Comparison of ENCODE assay signal across 12 cellular contexts in the genomic region with DNA sequence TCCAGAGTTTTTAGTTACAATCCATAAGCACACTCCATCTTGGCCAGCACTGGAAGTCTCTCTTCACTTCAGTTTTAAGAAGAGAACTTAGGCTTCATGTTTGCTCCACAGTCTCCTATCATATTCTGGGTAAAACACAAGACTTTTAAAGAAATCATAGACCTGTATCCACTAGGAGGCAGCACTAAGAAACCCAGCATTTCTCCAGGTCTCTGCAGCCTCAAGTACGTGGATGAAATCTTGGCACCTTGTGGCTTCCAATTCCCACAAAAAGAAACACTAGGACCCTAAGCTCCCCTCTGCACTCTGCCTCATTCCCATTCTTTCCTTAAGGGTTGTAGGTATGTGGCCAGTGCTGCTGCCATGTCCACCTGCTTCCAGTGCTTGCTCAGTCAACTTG.
DNase-seq lines count a peak whose midpoint lies in the region; ATAC-seq and TF ChIP-seq lines count a peak whose summit lies in the region.
"Had no signal": no experiment of that assay in that cellular context is flagged by ENCODE, and none has a peak within 500 bp of the region (broad histone marks: within the 10 kb centered on the region; RNA-seq: fewer than 3 reads in every experiment).

No MANE protein-coding gene starts in this region.

- no peak for ATAC-seq in Panc1
- no peak for ATAC-seq in HG03571 (IDR thresholded peaks at IDR 0.05; ENCODE audit: unreplicated experiment)
- no peak for ATAC-seq in HG02623 (IDR thresholded peaks at IDR 0.05; ENCODE audit: unreplicated experiment)
- ATAC-seq: mucosa of descending colon had no signal

- no peak overlapping the region for H3K4me2 ChIP-seq in hepatocyte

- H3K4me1 ChIP-seq in Panc1 (ENCODE audit: control insufficient read depth, insufficient read depth, low read length) (no peaks in the 10 kb centered on the region), hepatocyte (ENCODE audit: insufficient read depth) (no peaks in the 10 kb centered on the region)
- H3K4me1 ChIP-seq: right atrium auricular region had no signal

- intact Hi-C loops in Panc1 (cut with micrococcal nuclease; ENCODE audit: unreplicated experiment) = no loop called here

- POLR2A ChIA-PET in AG04449 (lab: Yijun Ruan, JAX) (no interaction called here), Panc1 (lab: Charles Lee) (no interaction called here)

- H3K9me3 ChIP-seq in Panc1 (ENCODE audit: control insufficient read depth, insufficient read depth, low read depth, low read length) = no peaks in the 10 kb centered on the region
- H3K9me3 ChIP-seq in hepatocyte (ENCODE audit: low read depth) = no peaks in the 10 kb centered on the region
- H3K9me3 ChIP-seq in MG63 = no peaks in the 10 kb centered on the region
- H3K9me3 ChIP-seq: mucosa of descending colon, right atrium auricular region had no signal

- in situ Hi-C loops in Panc1 (cut with HindIII; ENCODE audit: low pct_unique_long_range_greater_than_20kb, low sequenced_read_pairs) = no loop called here

- CTCF ChIA-PET in AG04449 (lab: Yijun Ruan, JAX) (interaction anchor here (1.6 kb wide), 1 partner anchor 239 kb away, joined by 7 read pairs; no protein-coding TSS in a partner anchor), Panc1 (lab: Charles Lee) (no interaction called here)

- no peaks in the 10 kb centered on the region for H4K20me1 ChIP-seq in hepatocyte (ENCODE audit: insufficient read depth, poor library complexity, severe bottlenecking)

- H3K79me2 ChIP-seq in hepatocyte = no peaks in the 10 kb centered on the region

- H3K27me3 ChIP-seq in Panc1 (ENCODE audit: control insufficient read depth, insufficient read depth, low read length) (no peaks in the 10 kb centered on the region), hepatocyte (no peaks in the 10 kb centered on the region), MG63 (no peaks in the 10 kb centered on the region)
- H3K27me3 ChIP-seq: right atrium auricular region had no signal

- no peak overlapping the region for H3K27ac ChIP-seq in Panc1 (ENCODE audit: low read length)
- no peak overlapping the region for H3K27ac ChIP-seq in hepatocyte
- H3K27ac ChIP-seq: right atrium auricular region had no signal

- no TSS peak for BruUV-seq in Panc1 (replicated peaks; lab: Mats Ljungman, UMichigan)

- no peak for DNase-seq in AG04449 (ENCODE audit: low read depth, low spot score)
- DNase-seq in H4 (ENCODE audit: low spot score) = peak; percentile 5
- no peak for DNase-seq in Panc1 (ENCODE audit: low read depth, low spot score)
- DNase-seq in hepatocyte (ENCODE audit: low spot score) = no peak
- DNase-seq in MG63 = no peak
- DNase-seq in stimulated activated CD4-positive, alpha-beta T cell treated with anti-CD3 and anti-CD28 coated beads, Interleukin-4, amount 100 ng/mL, for 24 hours = no peak
- DNase-seq: C1 segment of cervical spinal cord, NCI-H526 treated with DMSO at 0.1 percent for 48 hours had no signal

- H3K36me3 ChIP-seq in Panc1 (ENCODE audit: control insufficient read depth, insufficient read depth, low read length) = no peaks in the 10 kb centered on the region
- H3K36me3 ChIP-seq in hepatocyte (replicated peaks; ENCODE audit: insufficient read depth, low read depth) = no peaks in the 10 kb centered on the region
- no peaks in the 10 kb centered on the region for H3K36me3 ChIP-seq in MG63
- H3K36me3 ChIP-seq: right atrium auricular region had no signal

- H2AFZ ChIP-seq in hepatocyte = no peak overlapping the region

- 44% methylated on average over 1 of the region's 1 CpG for WGBS in hepatocyte (ENCODE audit: low lambda C conversion rate, missing lambda C conversion rate)

- H3K9me2 ChIP-seq in hepatocyte (replicated peaks; ENCODE audit: insufficient read depth) = no peaks in the 10 kb centered on the region

- H3K4me3 ChIP-seq in AG04449 (ENCODE audit: low read depth, low read length) (no peak overlapping the region), Panc1 (ENCODE audit: low read depth in 2 of 2, low read length in 2 of 2) (no peak overlapping the region), hepatocyte (no peak overlapping the region), MG63 (no peak overlapping the region)
- H3K4me3 ChIP-seq: mucosa of descending colon, right atrium auricular region had no signal

- TF ChIP-seq CTCF in AG04449 (IDR thresholded peaks at IDR 0.05; ENCODE audit: insufficient read depth, low read length, missing control alignments) (peak; percentile 5), Panc1 (IDR thresholded peaks at IDR 0.05) (peak; percentile 12; the same call in 1 of the 2 replicates), hepatocyte (IDR thresholded peaks at IDR 0.05; ENCODE audit: poor library complexity) (peak; percentile 14)
